ENCODE assay signal across 15 cellular contexts in genomic region chr9:112188884-112189283, GRCh38. TPM values are rescaled to one million over a fixed set of nuclear protein-coding genes. Genes with fewer than 3 reads are reported as not detected.
A peak's percentile ranks its signal among the peaks of the same experiment; 100 is the strongest.
DNase-seq lines count a peak whose midpoint lies in the region; ATAC-seq and TF ChIP-seq lines count a peak whose summit lies in the region.
"Had no signal": no experiment of that assay in that cellular context is flagged by ENCODE, and none has a peak within 500 bp of the region (broad histone marks: within the 10 kb centered on the region; RNA-seq: fewer than 3 reads in every experiment).

No MANE protein-coding gene starts in this region.

- H3K27me3 Mint-ChIP-seq in nephron progenitor cell (ENCODE audit: low read depth, poor library complexity): peaks cover 4% of the 10 kb centered on the region
- H3K27me3 Mint-ChIP-seq in natural killer cell (ENCODE audit: low read depth in 2 of 2): no peaks in the 10 kb centered on the region
- H3K27me3 Mint-ChIP-seq: CD4-positive, alpha-beta memory T cell had no signal

- H3K9me3 Mint-ChIP-seq in nephron progenitor cell: peaks cover 18% of the 10 kb centered on the region
- no peaks in the 10 kb centered on the region for H3K9me3 Mint-ChIP-seq in natural killer cell

- H3K4me1 Mint-ChIP-seq in nephron progenitor cell (peaks cover 20% of the 10 kb centered on the region), natural killer cell (peaks cover 0 to 9% of the 10 kb centered on the region in 2 donors)

- H3K27ac ChIP-seq in Panc1 (ENCODE audit: low read length) (no peak overlapping the region), hepatocyte (peak overlapping the region; percentile 25)
- H3K27ac ChIP-seq: BLaER1 had no signal

- no peaks in the 10 kb centered on the region for H3K9me2 ChIP-seq in hepatocyte (replicated peaks; ENCODE audit: insufficient read depth)

- H4K20me1 ChIP-seq in hepatocyte (ENCODE audit: insufficient read depth, poor library complexity, severe bottlenecking): no peaks in the 10 kb centered on the region
- H4K20me1 ChIP-seq: BLaER1 had no signal

- no TSS peak for BruUV-seq in Panc1 (replicated peaks; lab: Mats Ljungman, UMichigan)

- in situ Hi-C loops in Panc1 (cut with HindIII; ENCODE audit: low pct_unique_long_range_greater_than_20kb, low sequenced_read_pairs): no loop called here

- WGBS in hepatocyte (ENCODE audit: low lambda C conversion rate, missing lambda C conversion rate): 74% methylated on average over 1 of the region's 1 CpG

- H3K79me2 ChIP-seq in hepatocyte: no peaks in the 10 kb centered on the region

- H3K4me3 ChIP-seq in Panc1 (ENCODE audit: low read depth in 2 of 2, low read length in 2 of 2) (no peak overlapping the region), hepatocyte (no peak overlapping the region)
- H3K4me3 ChIP-seq: BLaER1, HAP-1 had no signal

- H3K4me3 Mint-ChIP-seq in nephron progenitor cell (no peak overlapping the region), natural killer cell (no peak overlapping the region)
- H3K4me3 Mint-ChIP-seq: CD14-positive monocyte; CD4-positive, alpha-beta memory T cell had no signal

- H3K27me3 ChIP-seq in Panc1 (ENCODE audit: control insufficient read depth, insufficient read depth, low read length): no peaks in the 10 kb centered on the region
- no peaks in the 10 kb centered on the region for H3K27me3 ChIP-seq in hepatocyte
- H3K27me3 ChIP-seq: BLaER1 had no signal

- H3K36me3 ChIP-seq in Panc1 (ENCODE audit: control insufficient read depth, insufficient read depth, low read length): no peaks in the 10 kb centered on the region
- no peaks in the 10 kb centered on the region for H3K36me3 ChIP-seq in hepatocyte (replicated peaks; ENCODE audit: insufficient read depth, low read depth)
- H3K36me3 ChIP-seq: BLaER1, HAP-1 had no signal

- H3K4me2 ChIP-seq in hepatocyte: no peak overlapping the region
- H3K4me2 ChIP-seq: BLaER1 had no signal

- TF ChIP-seq CTCF in Panc1 (IDR thresholded peaks at IDR 0.05) (no peak), hepatocyte (IDR thresholded peaks at IDR 0.05; ENCODE audit: poor library complexity) (no peak), nephron progenitor cell (IDR thresholded peaks at IDR 0.05) (no peak), natural killer cell (IDR thresholded peaks at IDR 0.05) (no peak)

- no peaks in the 10 kb centered on the region for H3K4me1 ChIP-seq in Panc1 (ENCODE audit: control insufficient read depth, insufficient read depth, low read length)
- peaks cover 4% of the 10 kb centered on the region for H3K4me1 ChIP-seq in hepatocyte (ENCODE audit: insufficient read depth)
- H3K4me1 ChIP-seq: HAP-1 had no signal

- peak; percentile 22 for DNase-seq in ELF-1 (ENCODE audit: low read depth, low spot score)
- no peak for DNase-seq in Panc1 (ENCODE audit: low read depth, low spot score)
- no peak for DNase-seq in hepatocyte (ENCODE audit: low spot score)
- no peak for DNase-seq in nephron progenitor cell
- DNase-seq in natural killer cell: no peak
- DNase-seq: 8988T; CD4-positive, alpha-beta memory T cell; DMS153; DMS79; GF-D8 had no signal

- H3K36me3 Mint-ChIP-seq in nephron progenitor cell (ENCODE audit: low read depth) (peaks cover 15% of the 10 kb centered on the region), natural killer cell (no peaks in the 10 kb centered on the region)

- intact Hi-C loops in Panc1 (cut with micrococcal nuclease; ENCODE audit: unreplicated experiment): no loop called here
- intact Hi-C loops in natural killer cell (cut with micrococcal nuclease): no loop called here

- ATAC-seq in Panc1 (0 out of 2 replicates have a peak, but pooled peaks have one; percentile 38), GM19463 (IDR thresholded peaks at IDR 0.05; ENCODE audit: unreplicated experiment) (no peak), natural killer cell (no peak), GM21528 (IDR thresholded peaks at IDR 0.05; ENCODE audit: low FRiP score, unreplicated experiment) (no peak)

- CTCF ChIA-PET in Panc1 (lab: Charles Lee): no interaction called here

- no peak overlapping the region for H2AFZ ChIP-seq in hepatocyte

- H3K9me3 ChIP-seq in Panc1 (ENCODE audit: control insufficient read depth, insufficient read depth, low read depth, low read length): no peaks in the 10 kb centered on the region
- no peaks in the 10 kb centered on the region for H3K9me3 ChIP-seq in hepatocyte (ENCODE audit: low read depth)
- H3K9me3 ChIP-seq: BLaER1, HAP-1 had no signal

- peak overlapping the region; percentile 89 for H3K27ac Mint-ChIP-seq in nephron progenitor cell
- no peak overlapping the region for H3K27ac Mint-ChIP-seq in natural killer cell

- POLR2A ChIA-PET in Panc1 (lab: Charles Lee): no interaction called here

RNA-seq across cellular contexts. Expression of gene SUSD1, which starts 13.8 kb away (rescaled TPM):
- total RNA-seq in Panc1 (2021; ENCODE audit: unreplicated experiment) (15.3 TPM), hepatocyte (30.5 and 41.4 TPM in 2 replicates), natural killer cell (10 to 100 TPM; 74.1 to 97.4 (median 86.9) TPM)
- 9.8 TPM for polyA plus RNA-seq in Panc1 (2012; ENCODE audit: insufficient read length)
- 18.5 and 25.0 TPM in 2 replicates for polyA plus RNA-seq in hepatocyte
